8 cellular contexts compared by ENCODE assay signal in genomic region chr11:77636738-77637344, GRCh38. TPM values are rescaled to one million over a fixed set of nuclear protein-coding genes. Genes with fewer than 3 reads are reported as not detected.
DNase-seq lines count a peak whose midpoint lies in the region; ATAC-seq and TF ChIP-seq lines count a peak whose summit lies in the region.

No MANE protein-coding gene starts in this region.

- no peak for TF ChIP-seq POLR2A in IMR-90 (IDR thresholded peaks at IDR 0.05; ENCODE audit: low read depth, low read length)

- peaks cover 27% of the 10 kb centered on the region for H3K4me1 ChIP-seq in BLaER1
- peaks cover 5% of the 10 kb centered on the region for H3K4me1 ChIP-seq in IMR-90 (ENCODE audit: control insufficient read depth, insufficient read depth, low read length)

- POLR2A ChIA-PET in IMR-90 (lab: Charles Lee; ENCODE audit: unreplicated experiment), result no interaction called here

- H3K27me3 Mint-ChIP-seq in activated T-helper 2 cell treated with anti-CD3 and anti-CD28 coated beads, Interferon-gamma antibody, Interleukin-2, Interleukin-4, amounts not matched to agents 10 μg/mL and 5 μg/mL and 100 μg/mL, durations not matched to agents 14 hours and 24 hours and 36 hours (ENCODE audit: low read depth), result no peaks in the 10 kb centered on the region
- H3K27me3 Mint-ChIP-seq in type B pancreatic cell, result no peaks in the 10 kb centered on the region

- H4K91ac ChIP-seq in IMR-90 (ENCODE audit: insufficient read depth, low read depth, low read length), result no peak overlapping the region

- H4K20me1 ChIP-seq in BLaER1 (no peaks in the 10 kb centered on the region), IMR-90 (ENCODE audit: insufficient read depth, low read length) (no peaks in the 10 kb centered on the region; the same call in 1 of the 2 replicates)

- intact Hi-C loops in IMR-90 (cut with micrococcal nuclease), result no loop called here
- intact Hi-C loops in activated T-helper 2 cell treated with anti-CD3 and anti-CD28 coated beads, Interferon-gamma antibody, Interleukin-2, Interleukin-4, amounts not matched to agents 10 μg/mL and 5 μg/mL and 100 μg/mL, durations not matched to agents 14 hours and 24 hours and 36 hours (cut with micrococcal nuclease), result loop anchor here (1.0 to 10.0 kb wide), 3 partner anchors 70 to 718 kb away; partner anchors contain the start of gene AAMDC

- BruUV-seq in IMR-90 (replicated peaks; lab: Mats Ljungman, UMichigan), result TSS peak; percentile 63

- H3K4me3 Mint-ChIP-seq in activated T-helper 2 cell treated with anti-CD3 and anti-CD28 coated beads, Interferon-gamma antibody, Interleukin-2, Interleukin-4, amounts not matched to agents 10 μg/mL and 5 μg/mL and 100 μg/mL, durations not matched to agents 14 hours and 24 hours and 36 hours (ENCODE audit: low read depth), result peak overlapping the region; percentile 90
- H3K4me3 Mint-ChIP-seq in type B pancreatic cell, result peak overlapping the region; percentile 96

- peaks cover 7% of the 10 kb centered on the region for H3K9me1 ChIP-seq in IMR-90 (ENCODE audit: insufficient read depth, low read length)

- no peak overlapping the region for H2AK9ac ChIP-seq in IMR-90 (replicated peaks; ENCODE audit: low read depth, low read length, poor library complexity)

- H3K4me2 ChIP-seq in BLaER1 (peak overlapping the region; percentile 88), IMR-90 (ENCODE audit: low read depth, low read length) (peak overlapping the region; percentile 99)

- TF ChIP-seq CTCF in IMR-90 (conservative IDR thresholded peaks at IDR 0.05; ENCODE audit: low read depth, low read length) (no peak), type B pancreatic cell (conservative IDR thresholded peaks at IDR 0.05) (no peak)

- H3K14ac ChIP-seq in IMR-90 (replicated peaks; ENCODE audit: low read depth, low read length), result peak overlapping the region; percentile 86; the same call in 1 of the 2 replicates

- WGBS in IMR-90 (ENCODE audit: extremely low coverage in 2 of 2, insufficient read length in 1 of 2), 2 experiments, result no CpG with 5 or more reads among the region's 14 CpGs

- dilution Hi-C loops in IMR-90 (cut with HindIII; ENCODE audit: low sequenced_read_pairs, unreplicated experiment), result no loop called here

- peak overlapping the region in 1 of 2 experiments; percentile 54; a peak in 1 of 4 replicates for H4K8ac ChIP-seq in IMR-90 (ENCODE audit: low read depth in 2 of 2, low read length in 2 of 2)

- TF ChIP-seq RAD21 in IMR-90 (IDR thresholded peaks at IDR 0.05; ENCODE audit: low read length), result no peak

- H3K9me3 ChIP-seq in BLaER1 (peaks cover 34% of the 10 kb centered on the region), IMR-90 (ENCODE audit: control insufficient read depth, insufficient read depth, low read length) (no peaks in the 10 kb centered on the region)

- no peak overlapping the region for H2AK5ac ChIP-seq in IMR-90 (ENCODE audit: low read depth, low read length)

- CTCF ChIA-PET in IMR-90 (lab: Yijun Ruan, JAX), result no interaction called here

- peak overlapping the region; percentile 84 for H3K23ac ChIP-seq in IMR-90 (ENCODE audit: low read depth, low read length)

- no peak overlapping the region for H2BK120ac ChIP-seq in IMR-90 (ENCODE audit: low read depth, low read length)

- no peak overlapping the region for H3K18ac ChIP-seq in IMR-90 (ENCODE audit: low read depth, low read length)

- H4K5ac ChIP-seq in IMR-90 (ENCODE audit: low read depth, low read length), result peak overlapping the region; percentile 80

- H3K4me3 ChIP-seq in BLaER1, result peak overlapping the region; percentile 96
- H3K4me3 ChIP-seq in IMR-90 (ENCODE audit: insufficient read depth, low read depth, low read length), result peak overlapping the region; percentile 91

- H3K27ac Mint-ChIP-seq in activated T-helper 2 cell treated with anti-CD3 and anti-CD28 coated beads, Interferon-gamma antibody, Interleukin-2, Interleukin-4, amounts not matched to agents 10 μg/mL and 5 μg/mL and 100 μg/mL, durations not matched to agents 14 hours and 24 hours and 36 hours, result peak overlapping the region; percentile 91
- H3K27ac Mint-ChIP-seq in type B pancreatic cell, result peak overlapping the region; percentile 78

- DNase-seq in IMR-90 (no peak), left kidney (ENCODE audit: low read depth, low spot score) (peak; percentile 33), type B pancreatic cell (ENCODE audit: extremely low spot score, unreplicated experiment) (no peak), anterior cingulate cortex (lab: John Stamatoyannopoulos, UW) (no peak)
- DNase-seq in activated T-helper 2 cell treated with anti-CD3 and anti-CD28 coated beads, Interferon-gamma antibody, Interleukin-2, Interleukin-4, amounts not matched to agents 10 μg/mL and 5 μg/mL and 100 μg/mL, durations not matched to agents 14 hours and 24 hours and 36 hours (ENCODE audit: low spot score), result no peak

- H3K36me3 ChIP-seq in BLaER1, result peaks cover 32% of the 10 kb centered on the region
- H3K36me3 ChIP-seq in IMR-90 (ENCODE audit: control insufficient read depth, insufficient read depth, low read length), result no peaks in the 10 kb centered on the region; the same call in 1 of the 2 replicates

- H2BK20ac ChIP-seq in IMR-90 (ENCODE audit: low read depth, low read length), result no peak overlapping the region

- H2BK15ac ChIP-seq in IMR-90 (ENCODE audit: low read depth, low read length), result no peak overlapping the region

- peaks cover 11% of the 10 kb centered on the region for H3K9me3 Mint-ChIP-seq in activated T-helper 2 cell treated with anti-CD3 and anti-CD28 coated beads, Interferon-gamma antibody, Interleukin-2, Interleukin-4, amounts not matched to agents 10 μg/mL and 5 μg/mL and 100 μg/mL, durations not matched to agents 14 hours and 24 hours and 36 hours
- no peaks in the 10 kb centered on the region for H3K9me3 Mint-ChIP-seq in type B pancreatic cell

- in situ Hi-C loops in IMR-90 (cut with MboI; ENCODE audit: low sequenced_read_pairs), result no loop called here

- peaks cover 45% of the 10 kb centered on the region for H3K36me3 Mint-ChIP-seq in activated T-helper 2 cell treated with anti-CD3 and anti-CD28 coated beads, Interferon-gamma antibody, Interleukin-2, Interleukin-4, amounts not matched to agents 10 μg/mL and 5 μg/mL and 100 μg/mL, durations not matched to agents 14 hours and 24 hours and 36 hours (ENCODE audit: low read depth)
- H3K36me3 Mint-ChIP-seq in type B pancreatic cell, result peaks cover 11% of the 10 kb centered on the region

- H3K56ac ChIP-seq in IMR-90 (ENCODE audit: extremely low read depth, insufficient read depth, low read length), result 0 out of 2 replicates have a peak overlapping the region, but pooled peaks have one; percentile 19

- ATAC-seq in IMR-90 (ENCODE audit: low read depth), result no peak
- no peak for ATAC-seq in GM18520 (IDR thresholded peaks at IDR 0.05; ENCODE audit: unreplicated experiment)
- no peak for ATAC-seq in GM18858 (IDR thresholded peaks at IDR 0.05; ENCODE audit: unreplicated experiment)

- H2BK5ac ChIP-seq in IMR-90 (ENCODE audit: low read depth, low read length, poor library complexity, severe bottlenecking), result peak overlapping the region; percentile 25

- H3K4ac ChIP-seq in IMR-90 (ENCODE audit: low read depth, low read length), result peak overlapping the region; percentile 61; the same call in 1 of the 2 replicates

- no peaks in the 10 kb centered on the region for H3K27me3 ChIP-seq in BLaER1
- no peaks in the 10 kb centered on the region for H3K27me3 ChIP-seq in IMR-90 (ENCODE audit: control insufficient read depth, insufficient read depth, low read length)

- peak overlapping the region; percentile 95 for H3K27ac ChIP-seq in BLaER1
- peak overlapping the region; percentile 26 for H3K27ac ChIP-seq in IMR-90 (ENCODE audit: insufficient read depth, low read length)

- H3K4me1 Mint-ChIP-seq in activated T-helper 2 cell treated with anti-CD3 and anti-CD28 coated beads, Interferon-gamma antibody, Interleukin-2, Interleukin-4, amounts not matched to agents 10 μg/mL and 5 μg/mL and 100 μg/mL, durations not matched to agents 14 hours and 24 hours and 36 hours (ENCODE audit: low read depth), result peaks cover 27% of the 10 kb centered on the region
- peaks cover 20% of the 10 kb centered on the region for H3K4me1 Mint-ChIP-seq in type B pancreatic cell (ENCODE audit: unreplicated experiment)

- H3K79me1 ChIP-seq in IMR-90 (ENCODE audit: low read depth in 1 of 2, low read length in 2 of 2), result peaks cover 6 to 39% of the 10 kb centered on the region in 2 experiments; a peak in 3 of 4 replicates

- peak overlapping the region; percentile 45 for H2AFZ ChIP-seq in IMR-90 (replicated peaks; ENCODE audit: low read length, poor library complexity)

- peak overlapping the region; percentile 94 for H3K9ac ChIP-seq in BLaER1
- H3K9ac ChIP-seq in IMR-90 (ENCODE audit: low read depth, low read length), result peak overlapping the region; percentile 90

TF ChIP-seq in IMR-90, 13 proteins besides CTCF, POLR2A, EP300 and RAD21:
- no peak for TF ChIP-seq SMC3 (IDR thresholded peaks at IDR 0.05; ENCODE audit: low read depth, low read length)
- TF ChIP-seq USF2 (IDR thresholded peaks at IDR 0.05; ENCODE audit: low read depth, low read length), result 0 out of 2 replicates have a peak, but pooled peaks have one; percentile 12

RNA-seq across cellular contexts. Expression of gene CLNS1A, which starts 0.8 kb away (rescaled TPM):
- 66.7 and 188 TPM in 2 replicates for total RNA-seq in IMR-90 (2012; rRNA removed)
- 88.0 and 97.0 TPM in 2 replicates for polyA plus RNA-seq in IMR-90 (2012; rRNA removed)
- polyA plus RNA-seq in IMR-90 (2012; cell fraction: cytosol; rRNA removed), result 16.0 and 24.9 TPM in 2 replicates
- 9.7 and 42.8 TPM in 2 replicates for polyA plus RNA-seq in IMR-90 (2012; cell fraction: nucleus; rRNA removed; ENCODE audit: low replicate concordance)
- total RNA-seq in activated T-helper 2 cell treated with anti-CD3 and anti-CD28 coated beads, Interferon-gamma antibody, Interleukin-2, Interleukin-4, amounts not matched to agents 10 μg/mL and 5 μg/mL and 100 μg/mL, durations not matched to agents 14 hours and 24 hours and 36 hours, result 153 and 157 TPM in 2 replicates
- total RNA-seq in type B pancreatic cell (ENCODE audit: low replicate concordance), result 119 and 149 TPM in 2 replicates

RNA-seq across cellular contexts. Expression of gene AQP11, which starts 47.1 kb away (rescaled TPM):
- total RNA-seq in IMR-90 (2012; rRNA removed) (1.1 and 1.4 TPM in 2 replicates), type B pancreatic cell (ENCODE audit: low replicate concordance) (2.4 and 4.1 TPM in 2 replicates)
- polyA plus RNA-seq in IMR-90 (2012; rRNA removed), result 1.1 and 1.5 TPM in 2 replicates
- polyA plus RNA-seq in IMR-90 (2012; cell fraction: cytosol; rRNA removed), result 0.86 and 2.2 TPM in 2 replicates
- polyA plus RNA-seq in IMR-90 (2012; cell fraction: nucleus; rRNA removed; ENCODE audit: low replicate concordance), result 1.0 and 3.2 TPM in 2 replicates
- total RNA-seq in activated T-helper 2 cell treated with anti-CD3 and anti-CD28 coated beads, Interferon-gamma antibody, Interleukin-2, Interleukin-4, amounts not matched to agents 10 μg/mL and 5 μg/mL and 100 μg/mL, durations not matched to agents 14 hours and 24 hours and 36 hours, result 0.52 and 0.97 TPM in 2 replicates
